In the genomic region with DNA sequence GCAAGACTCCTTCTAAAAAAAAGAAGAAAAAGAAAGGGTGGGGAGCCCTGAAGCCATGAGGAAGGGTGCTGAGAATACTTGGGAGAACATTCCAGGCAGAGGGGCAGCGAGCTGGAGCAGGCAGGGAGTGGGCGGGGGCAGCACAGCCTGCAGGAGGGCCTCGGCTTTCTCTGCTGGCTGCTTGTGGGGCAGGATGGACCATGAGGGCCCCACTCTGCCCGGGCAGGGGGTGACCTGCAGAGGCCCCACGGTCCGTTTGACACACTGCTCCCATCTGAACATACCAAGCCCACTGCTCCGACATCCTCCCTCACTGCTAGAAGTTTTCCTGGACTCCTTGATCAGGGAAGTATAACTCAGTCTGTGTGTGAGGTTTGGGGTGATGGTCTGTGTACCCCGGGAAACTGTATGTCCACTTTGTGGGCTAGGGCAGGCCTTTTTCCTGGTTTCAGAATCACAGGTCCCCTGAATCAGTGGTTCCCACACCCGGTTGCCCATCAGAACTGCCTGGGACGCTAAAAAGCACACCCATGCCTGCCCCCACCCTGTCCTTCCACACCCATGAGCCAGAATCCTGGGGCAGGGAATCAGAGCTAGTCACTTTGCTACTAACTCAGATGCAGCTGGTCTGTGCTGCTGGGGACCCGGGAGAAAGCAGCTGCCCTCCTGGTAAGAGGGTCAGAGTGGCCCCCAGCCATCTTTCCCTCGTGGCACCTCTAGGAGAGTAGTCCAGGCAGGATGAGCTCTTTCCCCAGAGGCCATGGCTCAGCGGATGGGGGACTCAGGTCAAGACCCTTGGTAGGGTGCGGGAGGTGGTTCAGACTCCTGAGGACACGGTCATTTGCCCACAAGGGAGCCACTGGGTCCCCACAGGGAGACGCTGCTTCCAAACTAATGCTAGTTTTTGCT, we compare ENCODE assay signal across 27 cellular contexts. TPM values are rescaled to one million over a fixed set of nuclear protein-coding genes. Genes with fewer than 3 reads are reported as not detected.
DNase-seq lines count a peak whose midpoint lies in the region; ATAC-seq, FAIRE-seq and TF ChIP-seq lines count a peak whose summit lies in the region.
"Had no signal": no experiment of that assay in that cellular context is flagged by ENCODE, and none has a peak within 500 bp of the region (broad histone marks: within the 10 kb centered on the region; RNA-seq: fewer than 3 reads in every experiment).

No MANE protein-coding gene starts in this region.

- intact Hi-C loops in left ventricle myocardium inferior (cut with micrococcal nuclease), result no loop called here
- intact Hi-C loops in Right ventricle myocardium inferior (cut with DNase I), result no loop called here
- intact Hi-C loops in stomach (cut with DNase I; ENCODE audit: low total_unique reads), result no loop called here

- no peak for ATAC-seq in Right ventricle myocardium inferior
- ATAC-seq in GM18867 (IDR thresholded peaks at IDR 0.05; ENCODE audit: unreplicated experiment), result no peak
- ATAC-seq: activated T-cell treated with anti-CD3 and anti-CD28 coated beads, Interleukin-2, amount 50 U/mL, for 72 hours; body of pancreas; CD8-positive, alpha-beta T cell; HCT116; stimulated activated naive CD8-positive, alpha-beta T cell treated with anti-CD3 and anti-CD28 coated beads, Interleukin-15, Interleukin-2, amounts not matched to agents 100 U/mL and 50 U/mL, for 24 hours had no signal

- no peak overlapping the region for H3K23ac ChIP-seq in H1 (ENCODE audit: insufficient read length)

- H2AFZ ChIP-seq in H1 (ENCODE audit: low read length) (no peak overlapping the region), neural progenitor cell (replicated peaks) (no peak overlapping the region)
- H2AFZ ChIP-seq: PC-9 had no signal

- H3K36me3 ChIP-seq in left ventricle myocardium inferior, result peaks cover 11% of the 10 kb centered on the region
- peaks cover 11 to 39% (median 28%) of the 10 kb centered on the region in 4 experiments; a peak in 6 of 8 replicates for H3K36me3 ChIP-seq in H1 (ENCODE audit: control insufficient read depth in 2 of 4, insufficient read depth in 4 of 4, low read length in 3 of 4)
- H3K36me3 ChIP-seq in neural progenitor cell, result no peaks in the 10 kb centered on the region
- no peaks in the 10 kb centered on the region for H3K36me3 ChIP-seq in stomach
- H3K36me3 ChIP-seq: adrenal gland, neutrophil, SJCRH30, thyroid gland had no signal

- no peak overlapping the region for H2BK20ac ChIP-seq in H1 (ENCODE audit: low read length)

- H3K4me1 Mint-ChIP-seq in neural progenitor cell, result peaks cover 27% of the 10 kb centered on the region
- H3K4me1 Mint-ChIP-seq: activated B cell treated with CpG ODN at 0.5 μM for 24 hours; activated CD8-positive, alpha-beta memory T cell treated with anti-CD3 and anti-CD28 coated beads, Interleukin-2, amount 10 ng/mL, durations not matched to agents 7 days and 5 days had no signal

- peaks cover 9% of the 10 kb centered on the region for H3K36me3 Mint-ChIP-seq in neural progenitor cell
- H3K36me3 Mint-ChIP-seq: activated CD8-positive, alpha-beta memory T cell treated with anti-CD3 and anti-CD28 coated beads, Interleukin-2, amount 10 ng/mL, durations not matched to agents 7 days and 5 days; CD8-positive, alpha-beta T cell had no signal

- H3K56ac ChIP-seq in H1 (replicated peaks; ENCODE audit: insufficient read length, low read depth, low read length), result no peak overlapping the region

- 91% methylated on average over 16 of the region's 16 CpGs; no CpG with 5 or more reads in 1 of the 2 experiments for WGBS in H1 (ENCODE audit: extremely low coverage in 1 of 2, insufficient coverage in 1 of 2, insufficient read length in 1 of 2, insufficient replicate concordance in 2 of 2, low coverage in 1 of 2, low lambda C conversion rate in 2 of 2, missing lambda C conversion rate in 1 of 2), 2 experiments
- 85 to 90% (median 89%) methylated on average over 14 to 16 of the region's 16 CpGs for WGBS in stomach, 5 donors

- no peaks in the 10 kb centered on the region for H4K20me1 ChIP-seq in H1 (replicated peaks in 1 of 2; ENCODE audit: control insufficient read depth in 1 of 2, insufficient read depth in 2 of 2, low read length in 2 of 2)
- no peaks in the 10 kb centered on the region for H4K20me1 ChIP-seq in neural progenitor cell (ENCODE audit: low read depth)

- no peak overlapping the region for H2BK12ac ChIP-seq in H1 (ENCODE audit: low read depth, low read length)

- H3K4me1 ChIP-seq in left ventricle myocardium inferior (peaks cover 46% of the 10 kb centered on the region), H1 (replicated peaks in 1 of 4; ENCODE audit: control insufficient read depth in 3 of 4, insufficient read depth in 4 of 4, low read length in 3 of 4) (peaks cover 3 to 16% (median 11%) of the 10 kb centered on the region in 4 experiments), neural progenitor cell (peaks cover 18% of the 10 kb centered on the region), stomach (no peaks in the 10 kb centered on the region)
- H3K4me1 ChIP-seq: adrenal gland, body of pancreas, thyroid gland had no signal

- no peak overlapping the region for H4K8ac ChIP-seq in H1 (ENCODE audit: extremely low read depth, insufficient read depth, low read length)

- no peak for TF ChIP-seq CTCF in left ventricle myocardium inferior (IDR thresholded peaks at IDR 0.05; ENCODE audit: borderline replicate concordance)
- TF ChIP-seq CTCF in H1 (IDR thresholded peaks at IDR 0.05; ENCODE audit: control extremely low read depth in 1 of 3, insufficient read depth in 1 of 3, low read depth in 1 of 3, low read length in 3 of 3), result no peak
- TF ChIP-seq CTCF in neural progenitor cell (IDR thresholded peaks at IDR 0.05), result no peak
- no peak for TF ChIP-seq CTCF in stomach (IDR thresholded peaks at IDR 0.05)

- no peak overlapping the region for H3K4me3 ChIP-seq in left ventricle myocardium inferior
- H3K4me3 ChIP-seq in H1 (ENCODE audit: extremely low read depth in 1 of 4, insufficient read depth in 2 of 4, low read depth in 3 of 4, low read length in 4 of 4), result no peak overlapping the region
- no peak overlapping the region for H3K4me3 ChIP-seq in neural progenitor cell
- H3K4me3 ChIP-seq in stomach, result no peak overlapping the region
- H3K4me3 ChIP-seq: adrenal gland, body of pancreas, PC-9, SJCRH30, thyroid gland had no signal

- H3K9me3 ChIP-seq in left ventricle myocardium inferior (replicated peaks) (no peaks in the 10 kb centered on the region), H1 (ENCODE audit: insufficient read depth in 2 of 2, low read depth in 1 of 2, low read length in 1 of 2) (no peaks in the 10 kb centered on the region), neural progenitor cell (ENCODE audit: low read depth) (no peaks in the 10 kb centered on the region), stomach (no peaks in the 10 kb centered on the region)
- H3K9me3 ChIP-seq: adrenal gland, body of pancreas, neutrophil, SJCRH30, thyroid gland had no signal

- H3K27me3 ChIP-seq in left ventricle myocardium inferior (ENCODE audit: low read depth), result no peaks in the 10 kb centered on the region
- no peaks in the 10 kb centered on the region for H3K27me3 ChIP-seq in H1 (replicated peaks in 1 of 4; ENCODE audit: control insufficient read depth in 3 of 4, extremely low read depth in 1 of 4, insufficient read depth in 3 of 4, low read length in 3 of 4)
- no peaks in the 10 kb centered on the region for H3K27me3 ChIP-seq in neural progenitor cell
- peaks cover 0 to 4% (median 0%) of the 10 kb centered on the region in 3 donors for H3K27me3 ChIP-seq in stomach
- H3K27me3 ChIP-seq: adrenal gland, body of pancreas, neutrophil, thyroid gland had no signal

- H3K4me2 ChIP-seq in H1 (ENCODE audit: insufficient read depth in 1 of 2, low read depth in 2 of 2, low read length in 2 of 2), result no peak overlapping the region
- no peak overlapping the region for H3K4me2 ChIP-seq in neural progenitor cell
- H3K4me2 ChIP-seq: PC-9 had no signal

- H2AK5ac ChIP-seq in H1 (ENCODE audit: low read depth, low read length), result no peak overlapping the region

- no peak overlapping the region for H3K18ac ChIP-seq in H1 (ENCODE audit: extremely low read depth, low read length)

- TF ChIP-seq EP300 in H1 (IDR thresholded peaks at IDR 0.05; ENCODE audit: borderline replicate concordance in 1 of 2, low read depth in 2 of 2, low read length in 2 of 2) (no peak), stomach (IDR thresholded peaks at IDR 0.05) (no peak)

- CTCF ChIA-PET in H1 (lab: Charles Lee; ENCODE audit: partially characterized antibody), result interaction anchor here (0.9 to 4.8 kb wide), 3 partner anchors 13 to 57 kb away, joined by 3 to 47 read pairs (median 3); no protein-coding TSS in a partner anchor

- TF ChIP-seq RAD21 in H1 (IDR thresholded peaks at IDR 0.05 in 1 of 2, conservative IDR thresholded peaks at IDR 0.05 in 1 of 2; ENCODE audit: low read depth in 2 of 2, low read length in 2 of 2), result no peak

- H3K9me3 Mint-ChIP-seq in neural progenitor cell, result no peaks in the 10 kb centered on the region
- H3K9me3 Mint-ChIP-seq: activated B cell treated with CpG ODN at 0.5 μM for 24 hours; activated T-cell treated with anti-CD3 and anti-CD28 coated beads, Interleukin-2, amount 50 U/mL, for 72 hours; CD8-positive, alpha-beta T cell had no signal

- peaks cover 32% of the 10 kb centered on the region for H3F3A ChIP-seq in neural progenitor cell (ENCODE audit: low read depth)

- H3K79me2 ChIP-seq in H1 (ENCODE audit: control insufficient read depth in 1 of 2, insufficient read depth in 2 of 2, low read length in 2 of 2) (no peaks in the 10 kb centered on the region; a peak in 1 of 4 replicates), neural progenitor cell (ENCODE audit: low read depth) (no peaks in the 10 kb centered on the region)

- DNase-seq in left ventricle myocardium inferior (no peak), Right ventricle myocardium inferior (ENCODE audit: missing footprints) (no peak), H1 (ENCODE audit: low read depth in 1 of 2, low spot score in 2 of 2) (no peak), neural progenitor cell (ENCODE audit: low spot score) (no peak), stomach (no peak), SIG-M5 treated with dmso at 0.1 percent for 504 hours (lab: John Stamatoyannopoulos, UW; ENCODE audit: unreplicated experiment) (no peak)
- DNase-seq in activated CD8-positive, alpha-beta memory T cell treated with anti-CD3 and anti-CD28 coated beads, Interleukin-2, amount 50 U/mL, for 48 hours, result no peak
- DNase-seq: activated B cell treated with CpG ODN at 0.5 μM for 24 hours; activated CD8-positive, alpha-beta memory T cell treated with anti-CD3 and anti-CD28 coated beads, Interleukin-2, amount 10 ng/mL, durations not matched to agents 7 days and 5 days; activated naive CD4-positive, alpha-beta T cell; activated T-cell treated with anti-CD3 and anti-CD28 coated beads, Interleukin-2, amount 50 U/mL, for 72 hours; adrenal gland; body of pancreas; CD8-positive, alpha-beta T cell; glutamatergic neuron; MV-4-11; NCI-H524; PC-9; SJCRH30; stimulated activated naive CD8-positive, alpha-beta T cell treated with anti-CD3 and anti-CD28 coated beads, Interleukin-15, Interleukin-2, amounts not matched to agents 100 U/mL and 50 U/mL, for 24 hours; thyroid gland had no signal

- no peak overlapping the region for H4K91ac ChIP-seq in H1 (replicated peaks; ENCODE audit: insufficient read length, low read length)

- H3K4ac ChIP-seq in H1 (replicated peaks; ENCODE audit: insufficient read length, low read depth, low read length), result no peak overlapping the region

- H3K14ac ChIP-seq in H1 (ENCODE audit: insufficient read length), result no peak overlapping the region

- H3K27me3 Mint-ChIP-seq in neural progenitor cell (ENCODE audit: insufficient read depth, low read depth), result peaks cover 4% of the 10 kb centered on the region

- no peak overlapping the region for H3K9ac ChIP-seq in H1 (replicated peaks in 1 of 4; ENCODE audit: extremely low read depth in 1 of 4, low read depth in 3 of 4, low read length in 3 of 4)
- no peak overlapping the region for H3K9ac ChIP-seq in neural progenitor cell

- POLR2A ChIA-PET in H1 (lab: Charles Lee; ENCODE audit: partially characterized antibody), result interaction anchor here (0.7 to 32.4 kb wide), 7 partner anchors 4 to 66 kb away, joined by 3 to 751 read pairs (median 4); a partner anchor contains a TSS

- no peaks in the 10 kb centered on the region for H3K23me2 ChIP-seq in H1 (ENCODE audit: low read depth, low read length)

- peak overlapping the region; percentile 25 for H3K27ac Mint-ChIP-seq in neural progenitor cell
- H3K27ac Mint-ChIP-seq: activated B cell treated with CpG ODN at 0.5 μM for 24 hours; activated CD8-positive, alpha-beta memory T cell treated with anti-CD3 and anti-CD28 coated beads, Interleukin-2, amount 10 ng/mL, durations not matched to agents 7 days and 5 days; activated T-cell treated with anti-CD3 and anti-CD28 coated beads, Interleukin-2, amount 50 U/mL, for 72 hours; CD8-positive, alpha-beta T cell had no signal

- no peak overlapping the region for H2BK15ac ChIP-seq in H1 (ENCODE audit: low read length)

- no peak overlapping the region for H4K5ac ChIP-seq in H1 (ENCODE audit: insufficient read length, low read depth, low read length)

- TF ChIP-seq POLR2A in H1 (IDR thresholded peaks at IDR 0.05; ENCODE audit: control extremely low read depth in 1 of 2, low read depth in 2 of 2, low read length in 2 of 2), result no peak
- TF ChIP-seq POLR2A in stomach (IDR thresholded peaks at IDR 0.05), result no peak

- no peak for FAIRE-seq in H1 (lab: Jason Lieb, UNC)
- FAIRE-seq: HTR-8/SVneo, keratinocyte had no signal

- no peak overlapping the region for H2BK120ac ChIP-seq in H1 (replicated peaks; ENCODE audit: low read depth, low read length)

- peak overlapping the region; percentile 60 for H2BK5ac ChIP-seq in H1 (ENCODE audit: low read depth, low read length)

- no peaks in the 10 kb centered on the region; the same call in 1 of the 2 replicates for H3K79me1 ChIP-seq in H1 (ENCODE audit: low read depth, low read length)

- H3K4me3 Mint-ChIP-seq in neural progenitor cell, result peak overlapping the region; percentile 0
- H3K4me3 Mint-ChIP-seq: activated B cell treated with CpG ODN at 0.5 μM for 24 hours; activated CD8-positive, alpha-beta memory T cell treated with anti-CD3 and anti-CD28 coated beads, Interleukin-2, amount 10 ng/mL, durations not matched to agents 7 days and 5 days; activated T-cell treated with anti-CD3 and anti-CD28 coated beads, Interleukin-2, amount 50 U/mL, for 72 hours; CD8-positive, alpha-beta T cell had no signal

- H3K27ac ChIP-seq in left ventricle myocardium inferior (replicated peaks) (peak overlapping the region; percentile 90), H1 (ENCODE audit: low read depth, low read length) (no peak overlapping the region; the same call in 1 of the 2 replicates), neural progenitor cell (no peak overlapping the region), stomach (no peak overlapping the region)
- H3K27ac ChIP-seq: adrenal gland, body of pancreas, epithelial cell of prostate, neutrophil, PC-9, SJCRH30, thyroid gland had no signal

RNA-seq across cellular contexts. Expression of a gene that starts 11.5 kb away (rescaled TPM):
- total RNA-seq in left ventricle myocardium inferior (24.7 TPM), Right ventricle myocardium inferior (20.8 TPM), neural progenitor cell (ENCODE audit: low replicate concordance) (21.1 and 37.6 TPM in 2 replicates), stomach (100 to 1,000 TPM in 1 of 5 donors, 10 to 100 TPM in 4; 34.4 to 111 (median 67.9) TPM)
- 39.0 and 50.2 TPM in 2 replicates for total RNA-seq in H1 (2021; fragmentation: NEBNext Ultra II Directional; extraction: Animal tissue kit (Norgen Biotek cat#: 25700))
- polyA plus RNA-seq in H1 (2011; rRNA removed) (28.6 and 37.6 TPM in 2 replicates), stomach (10 to 100 TPM; 21.7 to 29.3 (median 25.1) TPM)
- polyA plus RNA-seq in H1 (2011; cell fraction: cytosol; rRNA removed), result 15.4 TPM
- polyA plus RNA-seq in H1 (2011; cell fraction: nucleus; rRNA removed), result 40.9 TPM
- 19.7 to 32.4 TPM (median 31.4 TPM) in 4 replicates for polyA plus RNA-seq in H1 (2012, experiment 1 of 2)
- 36.7 TPM for polyA plus RNA-seq in H1 (2012, experiment 2 of 2)
- 25.5 TPM for polyA plus RNA-seq in H1 (2013, experiment 1 of 2)
- polyA plus RNA-seq in H1 (2013, experiment 2 of 2), result 23.7 TPM
- 29.8 and 33.2 TPM in 2 replicates for polyA minus RNA-seq in H1 (2011; rRNA and poly(A)+ RNA removed)
- 35.2 TPM for polyA minus RNA-seq in H1 (2011; cell fraction: cytosol; rRNA and poly(A)+ RNA removed)
- polyA minus RNA-seq in H1 (2011; cell fraction: nucleus; rRNA and poly(A)+ RNA removed), result 66.2 TPM

RNA-seq across cellular contexts. Expression of a gene that starts 17.6 kb away (rescaled TPM):
- total RNA-seq in left ventricle myocardium inferior, result 16.5 TPM
- 22.2 TPM for total RNA-seq in Right ventricle myocardium inferior
- total RNA-seq in H1 (2021; fragmentation: NEBNext Ultra II Directional; extraction: Animal tissue kit (Norgen Biotek cat#: 25700)), result 149 and 153 TPM in 2 replicates
- polyA plus RNA-seq in H1 (2011; rRNA removed), result 68.2 and 70.7 TPM in 2 replicates
- polyA plus RNA-seq in H1 (2011; cell fraction: cytosol; rRNA removed), result 103 TPM
- 76.7 TPM for polyA plus RNA-seq in H1 (2011; cell fraction: nucleus; rRNA removed)
- polyA plus RNA-seq in H1 (2012, experiment 1 of 2), result 121 to 128 TPM (median 125 TPM) in 4 replicates
- 119 TPM for polyA plus RNA-seq in H1 (2012, experiment 2 of 2)
- 81.8 TPM for polyA plus RNA-seq in H1 (2013, experiment 1 of 2)
- 81.0 TPM for polyA plus RNA-seq in H1 (2013, experiment 2 of 2)
- polyA minus RNA-seq in H1 (2011; rRNA and poly(A)+ RNA removed), result 121 and 131 TPM in 2 replicates
- 65.1 TPM for polyA minus RNA-seq in H1 (2011; cell fraction: cytosol; rRNA and poly(A)+ RNA removed)
- 45.1 TPM for polyA minus RNA-seq in H1 (2011; cell fraction: nucleus; rRNA and poly(A)+ RNA removed)
- 69.0 and 95.1 TPM in 2 replicates for total RNA-seq in neural progenitor cell (ENCODE audit: low replicate concordance)
- 10 to 100 TPM in 2 of 5 donors, 1 to 10 TPM in 1, not detected in 2; 1.2 to 18.4 (median 10.9) TPM for total RNA-seq in stomach
- 10 to 100 TPM in 1 of 3 donors, 1 to 10 TPM in 2; 3.8 to 10.9 (median 7.2) TPM for polyA plus RNA-seq in stomach
- total RNA-seq: activated B cell treated with CpG ODN at 0.5 μM for 24 hours; CD8-positive, alpha-beta T cell had no signal
